9 cellular contexts compared by ENCODE assay signal in genomic region chr3:106068795-106069194, GRCh38.
DNase-seq lines count a peak whose midpoint lies in the region; ATAC-seq and TF ChIP-seq lines count a peak whose summit lies in the region.
"Had no signal": no experiment of that assay in that cellular context is flagged by ENCODE, and none has a peak within 500 bp of the region (broad histone marks: within the 10 kb centered on the region; RNA-seq: fewer than 3 reads in every experiment).

No MANE protein-coding gene starts in this region.

- DNase-seq in GM04504 (ENCODE audit: low read depth) (peak; percentile 19), GM20000 (ENCODE audit: low spot score) (peak; percentile 37), fibroblast of villous mesenchyme (ENCODE audit: low read depth) (peak; percentile 59), activated gamma-delta T cell (lab: John Stamatoyannopoulos, UW) (no peak), NCI-H2029 treated with DMSO at 0.1 percent for 48 hours (lab: John Stamatoyannopoulos, UW) (no peak), T1000 (lab: John Stamatoyannopoulos, UW) (no peak)
- DNase-seq: DMS79 treated with DMSO at 0.1 percent for 48 hours had no signal

- H3K4me3 ChIP-seq in fibroblast of villous mesenchyme (ENCODE audit: low read depth, low read length), result no peak overlapping the region

- ATAC-seq in HG03457 (IDR thresholded peaks at IDR 0.05; ENCODE audit: unreplicated experiment), result peak; percentile 80
- ATAC-seq in GM18502 (IDR thresholded peaks at IDR 0.05; ENCODE audit: poor library complexity, unreplicated experiment), result no peak

- TF ChIP-seq CTCF in GM20000 (IDR thresholded peaks at IDR 0.05; ENCODE audit: extremely low read depth, missing control alignments) (no peak), fibroblast of villous mesenchyme (IDR thresholded peaks at IDR 0.05; ENCODE audit: insufficient read depth, low read depth, low read length) (no peak)

Comparison
In these comparisons a context has a peak if more than half of its experiments do, and no peak if none do; other contexts are left out.
1. DNase-seq: peak in GM04504 (single experiment), GM20000 (single experiment) and fibroblast of villous mesenchyme (single experiment); none in activated gamma-delta T cell (single experiment), NCI-H2029 treated with DMSO at 0.1 percent for 48 hours (single experiment) and T1000 (single experiment).